ENCODE assay signal across 9 cellular contexts in genomic region chr13:46181799-46182490, GRCh38. TPM values are rescaled to one million over a fixed set of nuclear protein-coding genes. Genes with fewer than 3 reads are reported as not detected.
DNase-seq lines count a peak whose midpoint lies in the region; ATAC-seq and TF ChIP-seq lines count a peak whose summit lies in the region.
"Had no signal": no experiment of that assay in that cellular context is flagged by ENCODE, and none has a peak within 500 bp of the region (broad histone marks: within the 10 kb centered on the region; RNA-seq: fewer than 3 reads in every experiment).

TSS of gene LCP1 (minus strand) at chr13:46182177. CDS start at chr13:46159662, 22,515 bp downstream.

- no peak for TF ChIP-seq CTCF in tibial artery (IDR thresholded peaks at IDR 0.05)

- peak within 1 kb of the TSS; percentile 19 to 23 for H3K4me3 ChIP-seq in tibial artery

- H3K9me3 ChIP-seq in tibial artery: no peaks in the 10 kb centered on the region

- DNase-seq in DMS53 (lab: John Stamatoyannopoulos, UW): peak; percentile 42
- DNase-seq in DMS53 treated with DMSO at 0.1 percent for 48 hours (lab: John Stamatoyannopoulos, UW; ENCODE audit: unreplicated experiment): no peak
- peak; percentile 16 for DNase-seq in SW480 (ENCODE audit: low spot score)
- DNase-seq in activated naive CD8-positive, alpha-beta T cell treated with anti-CD3 and anti-CD28 coated beads, Interleukin-2, amount 50 U/mL, for 16 hours (ENCODE audit: low read depth, low spot score): peak; percentile 56
- peak; percentile 94 for DNase-seq in naive B cell
- DNase-seq in tibial artery: no peak
- DNase-seq in dermis blood vessel endothelial cell: no peak

- peak within 1 kb of the TSS; percentile 92 to 99 (median 97) for H3K4me3 Mint-ChIP-seq in naive B cell

- H3K27me3 ChIP-seq in tibial artery: no peaks in the 10 kb centered on the region

- peaks cover 58 to 65% (median 62%) of the 10 kb centered on the region in 3 donors for H3K4me1 Mint-ChIP-seq in naive B cell

- no peaks in the 10 kb centered on the region for H3K9me3 Mint-ChIP-seq in naive B cell

- no peaks in the 10 kb centered on the region for H3K4me1 ChIP-seq in tibial artery

- H3K36me3 Mint-ChIP-seq in naive B cell: peaks cover 0 to 11% of the 10 kb centered on the region in 2 donors

- no peaks in the 10 kb centered on the region for H3K36me3 ChIP-seq in tibial artery

- no peak within 1 kb of the TSS for H3K27ac ChIP-seq in tibial artery
- H3K27ac ChIP-seq: 22Rv1 had no signal

- ATAC-seq in HG03378 (IDR thresholded peaks at IDR 0.05; ENCODE audit: unreplicated experiment) (peak; percentile 72), naive B cell (ENCODE audit: low read depth in 2 of 2) (peak; percentile 72 to 75)

- no peaks in the 10 kb centered on the region for H3K27me3 Mint-ChIP-seq in naive B cell

- peak within 1 kb of the TSS; percentile 79 to 99 (median 98) for H3K27ac Mint-ChIP-seq in naive B cell

- intact Hi-C loops in tibial artery (cut with DNase I; ENCODE audit: low total_unique reads): no loop called here

RNA-seq across cellular contexts. Expression of gene LCP1, which starts in this region (rescaled TPM):
- 1,000 to 10,000 TPM in 1 of 6 donors, 100 to 1,000 TPM in 5; 701 to 1,116 (median 814) TPM for polyA plus RNA-seq in naive B cell (ENCODE audit: low read depth in 6 of 6)
- total RNA-seq in dermis blood vessel endothelial cell: 0.14 TPM in 1 of 2 replicates, not detected in the other

Comparison
In these comparisons a context has a peak if more than half of its experiments do, and no peak if none do; other contexts are left out.
1. DNase-seq: peak in DMS53 (single experiment), SW480 (single experiment), activated naive CD8-positive, alpha-beta T cell treated with anti-CD3 and anti-CD28 coated beads, Interleukin-2, amount 50 U/mL, for 16 hours (single experiment) and naive B cell (single experiment); none in DMS53 treated with DMSO at 0.1 percent for 48 hours (single experiment), tibial artery (0 of 2) and dermis blood vessel endothelial cell (single experiment).